27 cellular contexts compared by ENCODE assay signal in the genomic region with DNA sequence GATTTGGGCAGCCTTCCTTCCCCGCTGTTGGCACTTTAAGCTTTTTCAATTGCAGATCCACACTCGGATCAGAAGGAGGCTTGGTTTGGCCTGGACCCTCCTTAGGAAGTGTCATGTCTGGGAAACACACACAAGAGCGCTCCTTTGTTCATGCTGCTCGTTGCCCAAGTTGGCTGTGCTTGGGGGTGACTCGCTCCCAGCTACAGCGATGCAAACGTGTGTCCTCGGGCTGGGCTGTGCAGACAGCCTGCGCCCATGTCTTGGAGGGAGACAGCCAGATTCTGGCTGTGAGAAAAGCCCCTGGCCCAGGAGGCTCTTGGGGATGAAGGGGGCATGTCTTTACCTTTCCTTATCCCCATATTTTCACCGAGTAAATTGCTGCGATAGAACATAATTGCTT.
DNase-seq lines count a peak whose midpoint lies in the region; ATAC-seq, FAIRE-seq and TF ChIP-seq lines count a peak whose summit lies in the region.
"Had no signal": no experiment of that assay in that cellular context is flagged by ENCODE, and none has a peak within 500 bp of the region (broad histone marks: within the 10 kb centered on the region; RNA-seq: fewer than 3 reads in every experiment).

No MANE protein-coding gene starts in this region.

- H3K4me1 Mint-ChIP-seq in neural progenitor cell, result no peaks in the 10 kb centered on the region
- H3K4me1 Mint-ChIP-seq: CD14-positive monocyte; CD4-positive, alpha-beta memory T cell; CD4-positive, CD25-positive, alpha-beta regulatory T cell; CD8-positive, alpha-beta memory T cell had no signal

- H3K9ac ChIP-seq in H1 (replicated peaks in 1 of 4; ENCODE audit: extremely low read depth in 1 of 4, low read depth in 3 of 4, low read length in 3 of 4), result no peak overlapping the region
- H3K9ac ChIP-seq in neural progenitor cell, result no peak overlapping the region
- H3K9ac ChIP-seq: BLaER1 had no signal

- no peak for ATAC-seq in HG03442 (IDR thresholded peaks at IDR 0.05; ENCODE audit: unreplicated experiment)
- no peak for ATAC-seq in GM18861 (IDR thresholded peaks at IDR 0.05; ENCODE audit: unreplicated experiment)
- ATAC-seq: GM12878 had no signal

- H3K36me3 Mint-ChIP-seq in neural progenitor cell, result no peaks in the 10 kb centered on the region
- H3K36me3 Mint-ChIP-seq: CD14-positive monocyte; CD4-positive, alpha-beta memory T cell; CD4-positive, CD25-positive, alpha-beta regulatory T cell; CD8-positive, alpha-beta memory T cell had no signal

- WGBS in H1 (ENCODE audit: extremely low coverage in 1 of 2, insufficient coverage in 1 of 2, insufficient read length in 1 of 2, insufficient replicate concordance in 2 of 2, low coverage in 1 of 2, low lambda C conversion rate in 2 of 2, missing lambda C conversion rate in 1 of 2), 2 experiments, result 78% methylated on average over 9 of the region's 11 CpGs; no CpG with 5 or more reads in 1 of the 2 experiments

- no peak overlapping the region; the same call in 1 of the 2 replicates for H4K8ac ChIP-seq in H1 (ENCODE audit: extremely low read depth, insufficient read depth, low read length)

- H3F3A ChIP-seq in neural progenitor cell (ENCODE audit: low read depth), result no peaks in the 10 kb centered on the region

- no peak overlapping the region for H2BK5ac ChIP-seq in H1 (ENCODE audit: low read depth, low read length)

- H3K27ac ChIP-seq in H1 (ENCODE audit: low read depth, low read length) (no peak overlapping the region), neural progenitor cell (no peak overlapping the region)
- H3K27ac ChIP-seq: BLaER1 had no signal

- no peak for FAIRE-seq in H1 (lab: Jason Lieb, UNC)
- FAIRE-seq: A204.1, GM12878, GM12892, GM18507, GM19239 had no signal

- no peaks in the 10 kb centered on the region; a peak in 1 of 8 replicates for H3K36me3 ChIP-seq in H1 (ENCODE audit: control insufficient read depth in 2 of 4, insufficient read depth in 4 of 4, low read length in 3 of 4)
- H3K36me3 ChIP-seq in neural progenitor cell, result no peaks in the 10 kb centered on the region
- H3K36me3 ChIP-seq: BE2C, BLaER1 had no signal

- TF ChIP-seq POLR2A in H1 (IDR thresholded peaks at IDR 0.05; ENCODE audit: control extremely low read depth in 1 of 2, low read depth in 2 of 2, low read length in 2 of 2), result no peak

- H3K27ac Mint-ChIP-seq in neural progenitor cell, result no peak overlapping the region
- H3K27ac Mint-ChIP-seq: CD14-positive monocyte; CD4-positive, alpha-beta memory T cell; CD4-positive, CD25-positive, alpha-beta regulatory T cell; CD8-positive, alpha-beta memory T cell had no signal

- TF ChIP-seq CTCF in H1 (IDR thresholded peaks at IDR 0.05; ENCODE audit: control extremely low read depth in 1 of 3, insufficient read depth in 1 of 3, low read depth in 1 of 3, low read length in 3 of 3) (no peak), neural progenitor cell (IDR thresholded peaks at IDR 0.05) (no peak)

- H3K4me3 Mint-ChIP-seq in neural progenitor cell, result no peak overlapping the region
- H3K4me3 Mint-ChIP-seq: CD14-positive monocyte; CD4-positive, alpha-beta memory T cell; CD4-positive, CD25-positive, alpha-beta regulatory T cell; CD8-positive, alpha-beta memory T cell had no signal

- no peak overlapping the region for H3K23ac ChIP-seq in H1 (ENCODE audit: insufficient read length)

- no peak overlapping the region for H4K5ac ChIP-seq in H1 (ENCODE audit: insufficient read length, low read depth, low read length)

- peaks cover 2% of the 10 kb centered on the region for H3K9me3 Mint-ChIP-seq in neural progenitor cell

- no peak overlapping the region for H2BK15ac ChIP-seq in H1 (ENCODE audit: low read length)

- H2BK20ac ChIP-seq in H1 (ENCODE audit: low read length), result no peak overlapping the region

- H2BK120ac ChIP-seq in H1 (replicated peaks; ENCODE audit: low read depth, low read length), result no peak overlapping the region

- H2BK12ac ChIP-seq in H1 (ENCODE audit: low read depth, low read length), result peak overlapping the region; percentile 64; the same call in 1 of the 2 replicates

- CTCF ChIA-PET in H1 (lab: Charles Lee; ENCODE audit: partially characterized antibody), result interaction anchor here (1.0 to 1.1 kb wide), 2 partner anchors 96 to 253 kb away, joined by 3 to 4 read pairs; no protein-coding TSS in a partner anchor

- no peaks in the 10 kb centered on the region; the same call in 1 of the 2 replicates for H3K23me2 ChIP-seq in H1 (ENCODE audit: low read depth, low read length)

- no peak for TF ChIP-seq EP300 in H1 (IDR thresholded peaks at IDR 0.05; ENCODE audit: borderline replicate concordance in 1 of 2, low read depth in 2 of 2, low read length in 2 of 2)

- H3K4me3 ChIP-seq in H1 (ENCODE audit: extremely low read depth in 1 of 4, insufficient read depth in 2 of 4, low read depth in 3 of 4, low read length in 4 of 4) (no peak overlapping the region), neural progenitor cell (no peak overlapping the region)
- H3K4me3 ChIP-seq: BLaER1, GM12878 had no signal

- TF ChIP-seq RAD21 in H1 (IDR thresholded peaks at IDR 0.05 in 1 of 2, conservative IDR thresholded peaks at IDR 0.05 in 1 of 2; ENCODE audit: low read depth in 2 of 2, low read length in 2 of 2), result no peak

- H3K9me3 ChIP-seq in H1 (ENCODE audit: insufficient read depth in 2 of 2, low read depth in 1 of 2, low read length in 1 of 2) (no peaks in the 10 kb centered on the region), neural progenitor cell (ENCODE audit: low read depth) (no peaks in the 10 kb centered on the region)
- H3K9me3 ChIP-seq: BE2C, BLaER1 had no signal

- H3K4me2 ChIP-seq in H1 (ENCODE audit: insufficient read depth in 1 of 2, low read depth in 2 of 2, low read length in 2 of 2), result no peak overlapping the region
- no peak overlapping the region for H3K4me2 ChIP-seq in neural progenitor cell
- H3K4me2 ChIP-seq: BLaER1 had no signal

- H3K14ac ChIP-seq in H1 (ENCODE audit: insufficient read length), result no peak overlapping the region

- no peaks in the 10 kb centered on the region for H3K79me1 ChIP-seq in H1 (ENCODE audit: low read depth, low read length)

- H3K79me2 ChIP-seq in H1 (ENCODE audit: control insufficient read depth in 1 of 2, insufficient read depth in 2 of 2, low read length in 2 of 2), result no peaks in the 10 kb centered on the region
- no peaks in the 10 kb centered on the region for H3K79me2 ChIP-seq in neural progenitor cell (ENCODE audit: low read depth)

- peaks cover 0 to 7% (median 4%) of the 10 kb centered on the region in 4 experiments; a peak in 4 of 7 replicates for H3K4me1 ChIP-seq in H1 (replicated peaks in 1 of 4; ENCODE audit: control insufficient read depth in 3 of 4, insufficient read depth in 4 of 4, low read length in 3 of 4)
- no peaks in the 10 kb centered on the region for H3K4me1 ChIP-seq in neural progenitor cell
- H3K4me1 ChIP-seq: BE2C had no signal

- no peak overlapping the region for H3K56ac ChIP-seq in H1 (replicated peaks; ENCODE audit: insufficient read length, low read depth, low read length)

- H3K27me3 ChIP-seq in H1 (replicated peaks in 1 of 4; ENCODE audit: control insufficient read depth in 3 of 4, extremely low read depth in 1 of 4, insufficient read depth in 3 of 4, low read length in 3 of 4) (no peaks in the 10 kb centered on the region), neural progenitor cell (no peaks in the 10 kb centered on the region)
- H3K27me3 ChIP-seq: BE2C, BLaER1 had no signal

- no peak overlapping the region for H4K91ac ChIP-seq in H1 (replicated peaks; ENCODE audit: insufficient read length, low read length)

- POLR2A ChIA-PET in H1 (lab: Charles Lee; ENCODE audit: partially characterized antibody), result no interaction called here

- H3K4ac ChIP-seq in H1 (replicated peaks; ENCODE audit: insufficient read length, low read depth, low read length), result no peak overlapping the region

- no peaks in the 10 kb centered on the region for H3K27me3 Mint-ChIP-seq in neural progenitor cell (ENCODE audit: insufficient read depth, low read depth)
- H3K27me3 Mint-ChIP-seq: CD4-positive, alpha-beta memory T cell; CD4-positive, CD25-positive, alpha-beta regulatory T cell; CD8-positive, alpha-beta memory T cell had no signal

- H2AK5ac ChIP-seq in H1 (ENCODE audit: low read depth, low read length), result no peak overlapping the region

- no peak for DNase-seq in H1 (ENCODE audit: low read depth in 1 of 2, low spot score in 2 of 2)
- no peak for DNase-seq in neural progenitor cell (ENCODE audit: low spot score)
- no peak for DNase-seq in NCI-H1436 (lab: John Stamatoyannopoulos, UW)
- DNase-seq: 8988T; ACHN; BE2C; C1 segment of cervical spinal cord; CD4-positive, alpha-beta memory T cell; CD4-positive, CD25-positive, alpha-beta regulatory T cell; CD8-positive, alpha-beta memory T cell; COR-L47; DMS 273 treated with DMSO at 0.1 percent for 48 hours; DMS153; DMS53; DMS79; DND-41; EL; GDM1 had no signal

- no peak overlapping the region for H2AFZ ChIP-seq in H1 (ENCODE audit: low read length)
- H2AFZ ChIP-seq in neural progenitor cell (replicated peaks), result peak overlapping the region; percentile 68

- H4K20me1 ChIP-seq in H1 (replicated peaks in 1 of 2; ENCODE audit: control insufficient read depth in 1 of 2, insufficient read depth in 2 of 2, low read length in 2 of 2) (no peaks in the 10 kb centered on the region), neural progenitor cell (ENCODE audit: low read depth) (no peaks in the 10 kb centered on the region)
- H4K20me1 ChIP-seq: BLaER1 had no signal

- no peak overlapping the region for H3K18ac ChIP-seq in H1 (ENCODE audit: extremely low read depth, low read length)

TF ChIP-seq in H1, 55 proteins besides CTCF, POLR2A, EP300 and RAD21 (continues in another document):
- no peak for TF ChIP-seq CHD1 (IDR thresholded peaks at IDR 0.05; ENCODE audit: low read depth, low read length)
- TF ChIP-seq JUND (IDR thresholded peaks at IDR 0.05; ENCODE audit: low read length), result no peak
- no peak for TF ChIP-seq KDM4A (IDR thresholded peaks at IDR 0.05; ENCODE audit: low read depth, low read length, severe bottlenecking)
- no peak for TF ChIP-seq RNF2 (IDR thresholded peaks at IDR 0.05; ENCODE audit: borderline replicate concordance, low read depth, low read length, missing control alignments, poor library complexity, severe bottlenecking)
- no peak for TF ChIP-seq SIX5 (IDR thresholded peaks at IDR 0.05; ENCODE audit: low read depth, low read length)
- TF ChIP-seq, protein P1, sequence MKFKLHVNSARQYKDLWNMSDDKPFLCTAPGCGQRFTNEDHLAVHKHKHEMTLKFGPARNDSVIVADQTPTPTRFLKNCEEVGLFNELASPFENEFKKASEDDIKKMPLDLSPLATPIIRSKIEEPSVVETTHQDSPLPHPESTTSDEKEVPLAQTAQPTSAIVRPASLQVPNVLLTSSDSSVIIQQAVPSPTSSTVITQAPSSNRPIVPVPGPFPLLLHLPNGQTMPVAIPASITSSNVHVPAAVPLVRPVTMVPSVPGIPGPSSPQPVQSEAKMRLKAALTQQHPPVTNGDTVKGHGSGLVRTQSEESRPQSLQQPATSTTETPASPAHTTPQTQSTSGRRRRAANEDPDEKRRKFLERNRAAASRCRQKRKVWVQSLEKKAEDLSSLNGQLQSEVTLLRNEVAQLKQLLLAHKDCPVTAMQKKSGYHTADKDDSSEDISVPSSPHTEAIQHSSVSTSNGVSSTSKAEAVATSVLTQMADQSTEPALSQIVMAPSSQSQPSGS (IDR thresholded peaks at IDR 0.05; ENCODE audit: low read length), result no peak
